In the genomic region with DNA sequence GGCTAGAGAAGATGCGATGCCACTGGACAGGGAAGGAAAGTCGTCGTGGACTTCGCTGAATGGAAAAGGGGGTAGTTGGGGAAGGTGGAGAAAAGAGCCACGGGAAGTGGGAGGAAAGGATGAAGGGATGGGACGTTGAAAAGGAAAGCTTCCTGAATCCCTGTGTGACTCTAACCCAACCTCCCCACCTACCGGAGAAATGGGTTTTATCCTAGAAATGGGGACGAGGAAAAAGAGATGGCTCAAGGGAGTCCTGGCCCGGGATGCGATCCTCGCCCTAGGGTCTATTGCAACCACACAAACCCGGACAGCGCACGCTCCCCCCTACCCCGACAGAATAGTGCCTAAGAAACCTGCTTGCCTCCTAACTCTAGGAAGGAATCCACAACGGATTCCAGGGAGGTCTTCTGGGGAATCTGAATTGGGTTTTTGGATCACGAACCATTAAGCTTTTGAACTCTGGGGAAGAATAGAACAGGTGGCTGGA, we compare ENCODE assay signal across 8 cellular contexts. TPM values are rescaled to one million over a fixed set of nuclear protein-coding genes. Genes with fewer than 3 reads are reported as not detected.
DNase-seq lines count a peak whose midpoint lies in the region; ATAC-seq and TF ChIP-seq lines count a peak whose summit lies in the region.

No MANE protein-coding gene starts in this region.

- H3K27me3 Mint-ChIP-seq in CD4-positive, CD25-positive, alpha-beta regulatory T cell: no peaks in the 10 kb centered on the region

- H3K36me3 ChIP-seq in CD4-positive, CD25-positive, alpha-beta regulatory T cell (ENCODE audit: control insufficient read depth, insufficient read depth, low read length): no peaks in the 10 kb centered on the region
- H3K36me3 ChIP-seq in MG63 (no peaks in the 10 kb centered on the region), lower lobe of right lung (no peaks in the 10 kb centered on the region), upper lobe of right lung (no peaks in the 10 kb centered on the region)

- H3K4me3 ChIP-seq in CD4-positive, CD25-positive, alpha-beta regulatory T cell (ENCODE audit: low read depth, low read length): peak overlapping the region; percentile 84
- H3K4me3 ChIP-seq in MG63 (peak overlapping the region; percentile 73), lower lobe of right lung (peak overlapping the region; percentile 61), upper lobe of right lung (peak overlapping the region; percentile 76)

- intact Hi-C loops in lower lobe of right lung (cut with DNase I): no loop called here
- intact Hi-C loops in upper lobe of right lung (cut with DNase I): no loop called here

- H3K36me3 Mint-ChIP-seq in CD4-positive, CD25-positive, alpha-beta regulatory T cell: no peaks in the 10 kb centered on the region

- no peaks in the 10 kb centered on the region for H3K9me3 ChIP-seq in CD4-positive, CD25-positive, alpha-beta regulatory T cell (ENCODE audit: control insufficient read depth in 2 of 2, low read length in 2 of 2)
- H3K9me3 ChIP-seq in MG63: no peaks in the 10 kb centered on the region
- no peaks in the 10 kb centered on the region for H3K9me3 ChIP-seq in lower lobe of right lung
- H3K9me3 ChIP-seq in upper lobe of right lung: no peaks in the 10 kb centered on the region

- peaks cover 47 to 86% (median 68%) of the 10 kb centered on the region in 4 donors for H3K4me1 Mint-ChIP-seq in CD4-positive, CD25-positive, alpha-beta regulatory T cell

- no peak for ATAC-seq in CD4-positive, CD25-positive, alpha-beta regulatory T cell (ENCODE audit: low read depth in 2 of 2)
- ATAC-seq in lower lobe of right lung (peak in 1 of 2 donors; percentile 0), upper lobe of right lung (no peak)

- H3K4me1 ChIP-seq in CD4-positive, CD25-positive, alpha-beta regulatory T cell (ENCODE audit: control insufficient read depth, insufficient read depth, low read length, poor library complexity, severe bottlenecking): peaks cover 82% of the 10 kb centered on the region
- peaks cover 24% of the 10 kb centered on the region for H3K4me1 ChIP-seq in lower lobe of right lung
- peaks cover 16% of the 10 kb centered on the region for H3K4me1 ChIP-seq in upper lobe of right lung

- H3K9me3 Mint-ChIP-seq in CD4-positive, CD25-positive, alpha-beta regulatory T cell: no peaks in the 10 kb centered on the region

- peak overlapping the region; percentile 40 to 92 (median 44) for H3K27ac Mint-ChIP-seq in CD4-positive, CD25-positive, alpha-beta regulatory T cell

- H3K27me3 ChIP-seq in CD4-positive, CD25-positive, alpha-beta regulatory T cell (ENCODE audit: control insufficient read depth, insufficient read depth, low read length): no peaks in the 10 kb centered on the region
- H3K27me3 ChIP-seq in MG63 (no peaks in the 10 kb centered on the region), lower lobe of right lung (ENCODE audit: low read depth) (no peaks in the 10 kb centered on the region), upper lobe of right lung (no peaks in the 10 kb centered on the region)

- H3K27ac ChIP-seq in CD4-positive, CD25-positive, alpha-beta regulatory T cell (ENCODE audit: insufficient read depth, low read length, poor library complexity, severe bottlenecking): peak overlapping the region; percentile 96
- peak overlapping the region; percentile 53 for H3K27ac ChIP-seq in lower lobe of right lung
- peak overlapping the region; percentile 47 for H3K27ac ChIP-seq in upper lobe of right lung

- TF ChIP-seq CTCF in lower lobe of right lung (IDR thresholded peaks at IDR 0.05): no peak
- no peak for TF ChIP-seq CTCF in upper lobe of right lung (IDR thresholded peaks at IDR 0.05)

- H3K4me3 Mint-ChIP-seq in CD4-positive, CD25-positive, alpha-beta regulatory T cell: peak overlapping the region; percentile 82 to 92 (median 86)

- no peak for DNase-seq in CD4-positive, CD25-positive, alpha-beta regulatory T cell
- DNase-seq in MG63 (no peak), cerebellum (ENCODE audit: low spot score) (peak; percentile 46), lower lobe of right lung (no peak), upper lobe of right lung (no peak), NCI-H1092 treated with DMSO at 0.1 percent for 48 hours (lab: John Stamatoyannopoulos, UW) (no peak)
- no peak for DNase-seq in stimulated activated naive CD4-positive, alpha-beta T cell (lab: John Stamatoyannopoulos, UW)
- DNase-seq in stimulated activated CD4-positive, alpha-beta T cell treated with anti-CD3 and anti-CD28 coated beads, Interleukin-15, amount 100 ng/mL, for 24 hours: no peak

RNA-seq across cellular contexts. Expression of a gene that starts 0.7 kb away (rescaled TPM):
- total RNA-seq in CD4-positive, CD25-positive, alpha-beta regulatory T cell: 21.2 TPM
- 10 to 100 TPM; 38.8 to 52.7 (median 43.9) TPM for polyA plus RNA-seq in CD4-positive, CD25-positive, alpha-beta regulatory T cell
- total RNA-seq in MG63 (2014; rRNA removed; shearing (Covaris generic); ENCODE audit: low replicate concordance): 2.7 and 12.6 TPM in 2 replicates
- total RNA-seq in cerebellum (44.8 TPM), lower lobe of right lung (5.7 TPM), upper lobe of right lung (6.9 TPM)
